1 cellular context compared by ENCODE assay signal in the genomic region with DNA sequence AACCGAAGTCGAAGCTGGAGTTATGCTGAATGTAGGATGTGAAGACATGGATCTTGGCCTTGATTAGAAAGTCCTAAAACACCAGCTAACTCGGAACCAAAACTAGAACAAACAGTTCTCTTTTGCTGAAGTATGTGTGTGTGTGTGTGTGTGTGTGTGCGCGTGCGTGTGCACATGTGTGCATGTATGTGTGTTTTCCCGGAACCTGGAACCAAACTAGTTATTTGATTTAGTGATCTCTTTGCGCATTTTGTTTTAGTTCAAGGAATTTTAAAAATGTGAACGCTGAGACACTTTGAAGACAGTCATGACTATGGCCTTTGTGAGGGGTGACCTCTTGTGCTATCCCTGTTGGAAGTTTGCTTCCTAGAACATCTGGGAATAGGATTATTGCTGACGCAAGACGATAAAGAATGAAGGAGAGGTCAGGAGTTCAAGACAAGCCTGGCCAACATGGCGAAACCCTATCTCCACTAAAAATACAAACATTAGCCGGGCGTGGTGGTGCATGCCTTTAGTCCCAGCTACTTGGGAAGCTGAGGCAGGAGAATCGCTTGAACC.
TF ChIP-seq lines count a peak whose summit lies in the region.

No MANE protein-coding gene starts in this region.

TF ChIP-seq in IMR-90, 13 proteins besides CTCF, POLR2A, EP300 and RAD21:
- no peak for TF ChIP-seq CHD1 (IDR thresholded peaks at IDR 0.05; ENCODE audit: low read depth, low read length)
- no peak for TF ChIP-seq MAZ (IDR thresholded peaks at IDR 0.05; ENCODE audit: borderline replicate concordance, low read depth, low read length)
- peak; percentile 44 for TF ChIP-seq MAFK (IDR thresholded peaks at IDR 0.05; ENCODE audit: low read depth, low read length)
- TF ChIP-seq, protein P1, sequence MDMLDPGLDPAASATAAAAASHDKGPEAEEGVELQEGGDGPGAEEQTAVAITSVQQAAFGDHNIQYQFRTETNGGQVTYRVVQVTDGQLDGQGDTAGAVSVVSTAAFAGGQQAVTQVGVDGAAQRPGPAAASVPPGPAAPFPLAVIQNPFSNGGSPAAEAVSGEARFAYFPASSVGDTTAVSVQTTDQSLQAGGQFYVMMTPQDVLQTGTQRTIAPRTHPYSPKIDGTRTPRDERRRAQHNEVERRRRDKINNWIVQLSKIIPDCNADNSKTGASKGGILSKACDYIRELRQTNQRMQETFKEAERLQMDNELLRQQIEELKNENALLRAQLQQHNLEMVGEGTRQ (IDR thresholded peaks at IDR 0.05; ENCODE audit: low read depth, low read length): no peak
- TF ChIP-seq BHLHE40 (IDR thresholded peaks at IDR 0.05; ENCODE audit: low read depth, low read length): no peak
- TF ChIP-seq CEBPB (IDR thresholded peaks at IDR 0.05; ENCODE audit: low read depth, low read length): peak; percentile 56
